Comparison of ENCODE assay signal across 18 cellular contexts in genomic region chr17:70271200-70271599, GRCh38.
DNase-seq lines count a peak whose midpoint lies in the region; ATAC-seq and TF ChIP-seq lines count a peak whose summit lies in the region.
"Had no signal": no experiment of that assay in that cellular context is flagged by ENCODE, and none has a peak within 500 bp of the region (broad histone marks: within the 10 kb centered on the region; RNA-seq: fewer than 3 reads in every experiment).

No MANE protein-coding gene starts in this region.

- H2BK120ac ChIP-seq in mesendoderm (ENCODE audit: low read depth, low read length), result no peak overlapping the region

- DNase-seq in NCI-H2171 treated with DMSO at 0.1 percent for 48 hours (lab: John Stamatoyannopoulos, UW) (peak; percentile 53), NCI-H2171 (lab: John Stamatoyannopoulos, UW) (no peak), NCI-H524 (lab: John Stamatoyannopoulos, UW) (peak; percentile 81 to 99), mesendoderm (peak; percentile 8), gastrocnemius medialis (no peak), G401 (ENCODE audit: low spot score) (no peak), immature natural killer cell (no peak)
- DNase-seq in CD4-positive, alpha-beta T cell, result no peak
- DNase-seq: AML-193, DMS153, DMS79 treated with DMSO at 0.1 percent for 48 hours, EL, GDM1, IMR-90 had no signal

- no peaks in the 10 kb centered on the region for H3K27me3 Mint-ChIP-seq in CD4-positive, alpha-beta T cell
- H3K27me3 Mint-ChIP-seq in immature natural killer cell (ENCODE audit: low read depth in 3 of 3), result peaks cover 0 to 2% (median 0%) of the 10 kb centered on the region in 3 donors

- H2BK5ac ChIP-seq in mesendoderm (ENCODE audit: low read length), result no peak overlapping the region

- no CpG with 5 or more reads among the region's 3 CpGs for WGBS in mesendoderm (ENCODE audit: extremely low coverage, insufficient coverage, low lambda C conversion rate)

- TF ChIP-seq CTCF in gastrocnemius medialis (IDR thresholded peaks at IDR 0.05 in 4 of 5, conservative IDR thresholded peaks at IDR 0.05 in 1 of 5), result no peak
- TF ChIP-seq CTCF in CD4-positive, alpha-beta T cell (IDR thresholded peaks at IDR 0.05), result no peak

- intact Hi-C loops in gastrocnemius medialis (cut with DNase I; ENCODE audit: low total_unique reads), result no loop called here
- intact Hi-C loops in CD4-positive, alpha-beta T cell (cut with DNase I, micrococcal nuclease), result no loop called here

- H4K5ac ChIP-seq in mesendoderm (ENCODE audit: low read length), result no peak overlapping the region

- no peaks in the 10 kb centered on the region for H3K9me3 Mint-ChIP-seq in CD4-positive, alpha-beta T cell
- peaks cover 0 to 9% (median 2%) of the 10 kb centered on the region in 6 donors for H3K9me3 Mint-ChIP-seq in immature natural killer cell

- POLR2A ChIA-PET in CD4-positive, alpha-beta T cell (lab: Charles Lee), result no interaction called here

- no peaks in the 10 kb centered on the region for H3K79me2 ChIP-seq in mesendoderm (ENCODE audit: control insufficient read depth, insufficient read depth, low read length)

- TF ChIP-seq POLR2A in gastrocnemius medialis (IDR thresholded peaks at IDR 0.05), result no peak

- H3K27ac ChIP-seq in mesendoderm (ENCODE audit: low read depth, low read length), result no peak overlapping the region
- H3K27ac ChIP-seq in gastrocnemius medialis, result peak overlapping the region in 1 of 4 donors; percentile 11
- no peak overlapping the region for H3K27ac ChIP-seq in CD4-positive, alpha-beta T cell (ENCODE audit: low read depth, low read length)
- H3K27ac ChIP-seq: 22Rv1, BLaER1, HL-60 had no signal

- H3K4me3 Mint-ChIP-seq in CD4-positive, alpha-beta T cell, result no peak overlapping the region
- H3K4me3 Mint-ChIP-seq in immature natural killer cell, result no peak overlapping the region

- no peak overlapping the region for H3K9ac ChIP-seq in mesendoderm (ENCODE audit: low read length)
- H3K9ac ChIP-seq: BLaER1 had no signal

- H3K4me1 ChIP-seq in mesendoderm (ENCODE audit: control insufficient read depth, low read depth, low read length) (no peaks in the 10 kb centered on the region), gastrocnemius medialis (peaks cover 3 to 17% of the 10 kb centered on the region in 2 donors)
- H3K4me1 ChIP-seq: BLaER1 had no signal

- H3K4ac ChIP-seq in mesendoderm (ENCODE audit: low read depth, low read length), result no peak overlapping the region

- H2AK5ac ChIP-seq in mesendoderm (ENCODE audit: low read length), result no peak overlapping the region

- H3K4me2 ChIP-seq in mesendoderm (ENCODE audit: low read length), result no peak overlapping the region
- H3K4me2 ChIP-seq: BLaER1 had no signal

- no peak overlapping the region for H3K18ac ChIP-seq in mesendoderm (ENCODE audit: low read length)

- no peaks in the 10 kb centered on the region for H3K36me3 Mint-ChIP-seq in CD4-positive, alpha-beta T cell (ENCODE audit: low read depth)
- H3K36me3 Mint-ChIP-seq in immature natural killer cell, result no peaks in the 10 kb centered on the region

- CTCF ChIA-PET in CD4-positive, alpha-beta T cell (lab: Charles Lee), result no interaction called here

- no peak overlapping the region for H3K23ac ChIP-seq in mesendoderm (ENCODE audit: low read length)

- H3K27ac Mint-ChIP-seq in CD4-positive, alpha-beta T cell, result no peak overlapping the region
- H3K27ac Mint-ChIP-seq in immature natural killer cell, result no peak overlapping the region

- no peak overlapping the region for H3K56ac ChIP-seq in mesendoderm (ENCODE audit: low read length)

- in situ Hi-C loops in gastrocnemius medialis (cut with MboI; ENCODE audit: low sequenced_read_pairs in 4 of 4) (no loop called here), G401 (cut with HindIII; ENCODE audit: low sequenced_read_pairs) (no loop called here)

- H3K79me1 ChIP-seq in mesendoderm (ENCODE audit: low read length), result no peaks in the 10 kb centered on the region

- peak; percentile 69 to 75 for ATAC-seq in gastrocnemius medialis
- ATAC-seq in CD4-positive, alpha-beta T cell (ENCODE audit: poor library complexity), result no peak
- ATAC-seq: HCT116 had no signal

- no peak overlapping the region for H4K8ac ChIP-seq in mesendoderm (ENCODE audit: low read depth, low read length)

- no peaks in the 10 kb centered on the region for H3K9me3 ChIP-seq in gastrocnemius medialis
- no peaks in the 10 kb centered on the region for H3K9me3 ChIP-seq in CD4-positive, alpha-beta T cell (ENCODE audit: control insufficient read depth, low read length)

- no peaks in the 10 kb centered on the region for H3K4me1 Mint-ChIP-seq in CD4-positive, alpha-beta T cell (ENCODE audit: low read depth)
- no peaks in the 10 kb centered on the region for H3K4me1 Mint-ChIP-seq in immature natural killer cell

- H3K27me3 ChIP-seq in mesendoderm (ENCODE audit: insufficient read depth, low read length, poor library complexity), result no peaks in the 10 kb centered on the region
- H3K27me3 ChIP-seq in gastrocnemius medialis, result no peaks in the 10 kb centered on the region
- H3K27me3 ChIP-seq in CD4-positive, alpha-beta T cell (ENCODE audit: control insufficient read depth, insufficient read depth, low read length), result no peaks in the 10 kb centered on the region
- H3K27me3 ChIP-seq: BLaER1 had no signal

- H3K4me3 ChIP-seq in mesendoderm (ENCODE audit: low read length), result no peak overlapping the region
- H3K4me3 ChIP-seq in gastrocnemius medialis, result no peak overlapping the region
- H3K4me3 ChIP-seq: BLaER1 had no signal

- no peak overlapping the region for H2BK15ac ChIP-seq in mesendoderm (replicated peaks; ENCODE audit: low read depth)

- H3K36me3 ChIP-seq in mesendoderm (ENCODE audit: control insufficient read depth, insufficient read depth, low read length) (no peaks in the 10 kb centered on the region), gastrocnemius medialis (no peaks in the 10 kb centered on the region)
- H3K36me3 ChIP-seq: BLaER1 had no signal

Comparison
In these comparisons a context has a peak if more than half of its experiments do, and no peak if none do; other contexts are left out.
1. DNase-seq: peak in NCI-H2171 treated with DMSO at 0.1 percent for 48 hours (single experiment), NCI-H524 (2 of 2) and mesendoderm (single experiment); none in NCI-H2171 (single experiment), gastrocnemius medialis (0 of 2), G401 (single experiment), CD4-positive, alpha-beta T cell (0 of 10) and immature natural killer cell (0 of 3).